ENCODE assay signal across 15 cellular contexts in genomic region chr7:68726386-68726785, GRCh38.
"Had no signal": no experiment of that assay in that cellular context is flagged by ENCODE, and none has a peak within 500 bp of the region (broad histone marks: within the 10 kb centered on the region; RNA-seq: fewer than 3 reads in every experiment).

No MANE protein-coding gene starts in this region.

- H3K9me3 ChIP-seq: MG63, SJCRH30 had no signal

- H3K4me3 ChIP-seq: MG63, SJCRH30 had no signal

- H3K36me3 ChIP-seq: MG63, SJCRH30 had no signal

- H3K4me1 ChIP-seq: SJCRH30 had no signal

- DNase-seq: KBM-7; MG63; NCI-H1048; NCI-H1436; NCI-H187; NCI-H2029; NCI-H2081 treated with DMSO at 0.1 percent for 48 hours; NCI-H2227 treated with DMSO at 0.1 percent for 48 hours; NCI-H526 treated with DMSO at 0.1 percent for 48 hours; NCI-H748 treated with DMSO at 0.1 percent for 48 hours; NK-92 treated with Interleukin-12 subunit alpha and Interleukin-12 subunit beta, amount 100 ng/mL, for 24 hours; PC-3; SHP77 treated with DMSO at 0.1 percent for 48 hours; SJCRH30; T-helper 1 cell had no signal

- H3K27ac ChIP-seq: SJCRH30 had no signal

- H3K27me3 ChIP-seq: MG63, SJCRH30 had no signal
